In the genomic region with DNA sequence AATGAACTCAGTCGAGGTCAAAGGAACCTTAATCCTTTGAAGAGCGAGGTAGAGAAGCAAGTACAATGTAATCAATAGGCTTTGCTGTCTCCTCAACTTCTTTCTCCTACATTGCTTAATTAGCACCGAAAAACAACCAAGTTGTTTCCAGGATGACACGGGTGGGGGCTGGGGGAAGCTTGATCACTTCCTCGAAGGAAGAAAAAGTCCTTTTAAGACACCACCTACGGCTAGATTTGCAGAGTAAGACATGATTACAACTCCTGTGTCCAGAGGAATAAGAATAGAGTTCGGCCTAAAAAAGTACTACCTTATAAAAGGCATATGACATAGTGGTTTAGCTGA, we compare ENCODE assay signal across 1 cellular context.
A peak's percentile ranks its signal among the peaks of the same experiment; 100 is the strongest.
TF ChIP-seq lines count a peak whose summit lies in the region.

No MANE protein-coding gene starts in this region.

TF ChIP-seq in K562, 482 proteins besides CTCF, POLR2A, EP300 and RAD21 (continued from another document):
- TF ChIP-seq MYC (IDR thresholded peaks at IDR 0.05; ENCODE audit: low read depth, low read length) = no peak
- TF ChIP-seq MYC (CRISPR knock-in tag; IDR thresholded peaks at IDR 0.05; ENCODE audit: borderline replicate concordance, low read depth) = no peak
- no peak for TF ChIP-seq ATF1 (CRISPR knock-in tag; IDR thresholded peaks at IDR 0.05)
- no peak for TF ChIP-seq ATF1 (tag; IDR thresholded peaks at IDR 0.05)
- no peak for TF ChIP-seq RFX1 (IDR thresholded peaks at IDR 0.05)
- TF ChIP-seq ZNF780A (CRISPR knock-in tag; IDR thresholded peaks at IDR 0.05) = no peak
- TF ChIP-seq CEBPB (tag; IDR thresholded peaks at IDR 0.05) = 0 out of 2 replicates have a peak, but pooled peaks have one; percentile 24
- no peak for TF ChIP-seq DNMT1 (IDR thresholded peaks at IDR 0.05)
- TF ChIP-seq POLR3G (IDR thresholded peaks at IDR 0.05; ENCODE audit: extremely low read depth, insufficient read length, insufficient replicate concordance) = no peak
- TF ChIP-seq, protein P1, sequence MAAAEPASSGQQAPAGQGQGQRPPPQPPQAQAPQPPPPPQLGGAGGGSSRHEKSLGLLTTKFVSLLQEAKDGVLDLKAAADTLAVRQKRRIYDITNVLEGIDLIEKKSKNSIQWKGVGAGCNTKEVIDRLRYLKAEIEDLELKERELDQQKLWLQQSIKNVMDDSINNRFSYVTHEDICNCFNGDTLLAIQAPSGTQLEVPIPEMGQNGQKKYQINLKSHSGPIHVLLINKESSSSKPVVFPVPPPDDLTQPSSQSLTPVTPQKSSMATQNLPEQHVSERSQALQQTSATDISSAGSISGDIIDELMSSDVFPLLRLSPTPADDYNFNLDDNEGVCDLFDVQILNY (CRISPR knock-in tag; IDR thresholded peaks at IDR 0.05) = no peak
- no peak for TF ChIP-seq PTRF (tag; IDR thresholded peaks at IDR 0.05)
- TF ChIP-seq, protein P2, sequence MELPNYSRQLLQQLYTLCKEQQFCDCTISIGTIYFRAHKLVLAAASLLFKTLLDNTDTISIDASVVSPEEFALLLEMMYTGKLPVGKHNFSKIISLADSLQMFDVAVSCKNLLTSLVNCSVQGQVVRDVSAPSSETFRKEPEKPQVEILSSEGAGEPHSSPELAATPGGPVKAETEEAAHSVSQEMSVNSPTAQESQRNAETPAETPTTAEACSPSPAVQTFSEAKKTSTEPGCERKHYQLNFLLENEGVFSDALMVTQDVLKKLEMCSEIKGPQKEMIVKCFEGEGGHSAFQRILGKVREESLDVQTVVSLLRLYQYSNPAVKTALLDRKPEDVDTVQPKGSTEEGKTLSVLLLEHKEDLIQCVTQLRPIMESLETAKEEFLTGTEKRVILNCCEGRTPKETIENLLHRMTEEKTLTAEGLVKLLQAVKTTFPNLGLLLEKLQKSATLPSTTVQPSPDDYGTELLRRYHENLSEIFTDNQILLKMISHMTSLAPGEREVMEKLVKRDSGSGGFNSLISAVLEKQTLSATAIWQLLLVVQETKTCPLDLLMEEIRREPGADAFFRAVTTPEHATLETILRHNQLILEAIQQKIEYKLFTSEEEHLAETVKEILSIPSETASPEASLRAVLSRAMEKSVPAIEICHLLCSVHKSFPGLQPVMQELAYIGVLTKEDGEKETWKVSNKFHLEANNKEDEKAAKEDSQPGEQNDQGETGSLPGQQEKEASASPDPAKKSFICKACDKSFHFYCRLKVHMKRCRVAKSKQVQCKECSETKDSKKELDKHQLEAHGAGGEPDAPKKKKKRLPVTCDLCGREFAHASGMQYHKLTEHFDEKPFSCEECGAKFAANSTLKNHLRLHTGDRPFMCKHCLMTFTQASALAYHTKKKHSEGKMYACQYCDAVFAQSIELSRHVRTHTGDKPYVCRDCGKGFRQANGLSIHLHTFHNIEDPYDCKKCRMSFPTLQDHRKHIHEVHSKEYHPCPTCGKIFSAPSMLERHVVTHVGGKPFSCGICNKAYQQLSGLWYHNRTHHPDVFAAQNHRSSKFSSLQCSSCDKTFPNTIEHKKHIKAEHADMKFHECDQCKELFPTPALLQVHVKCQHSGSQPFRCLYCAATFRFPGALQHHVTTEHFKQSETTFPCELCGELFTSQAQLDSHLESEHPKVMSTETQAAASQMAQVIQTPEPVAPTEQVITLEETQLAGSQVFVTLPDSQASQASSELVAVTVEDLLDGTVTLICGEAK (IDR thresholded peaks at IDR 0.05) = no peak
- TF ChIP-seq, protein P2 (CRISPR knock-in tag; IDR thresholded peaks at IDR 0.05) = no peak
- no peak for TF ChIP-seq NR2C2 (CRISPR knock-in tag; IDR thresholded peaks at IDR 0.05)
- peak; percentile 68 for TF ChIP-seq NR2C2 (tag; IDR thresholded peaks at IDR 0.05)
- TF ChIP-seq HDAC2 (IDR thresholded peaks at IDR 0.05) = 0 out of 2 replicates have a peak, but pooled peaks have one; percentile 3
- TF ChIP-seq TGIF2 (CRISPR knock-in tag; IDR thresholded peaks at IDR 0.05) = no peak
